ENCODE assay signal across 9 cellular contexts in the genomic region with DNA sequence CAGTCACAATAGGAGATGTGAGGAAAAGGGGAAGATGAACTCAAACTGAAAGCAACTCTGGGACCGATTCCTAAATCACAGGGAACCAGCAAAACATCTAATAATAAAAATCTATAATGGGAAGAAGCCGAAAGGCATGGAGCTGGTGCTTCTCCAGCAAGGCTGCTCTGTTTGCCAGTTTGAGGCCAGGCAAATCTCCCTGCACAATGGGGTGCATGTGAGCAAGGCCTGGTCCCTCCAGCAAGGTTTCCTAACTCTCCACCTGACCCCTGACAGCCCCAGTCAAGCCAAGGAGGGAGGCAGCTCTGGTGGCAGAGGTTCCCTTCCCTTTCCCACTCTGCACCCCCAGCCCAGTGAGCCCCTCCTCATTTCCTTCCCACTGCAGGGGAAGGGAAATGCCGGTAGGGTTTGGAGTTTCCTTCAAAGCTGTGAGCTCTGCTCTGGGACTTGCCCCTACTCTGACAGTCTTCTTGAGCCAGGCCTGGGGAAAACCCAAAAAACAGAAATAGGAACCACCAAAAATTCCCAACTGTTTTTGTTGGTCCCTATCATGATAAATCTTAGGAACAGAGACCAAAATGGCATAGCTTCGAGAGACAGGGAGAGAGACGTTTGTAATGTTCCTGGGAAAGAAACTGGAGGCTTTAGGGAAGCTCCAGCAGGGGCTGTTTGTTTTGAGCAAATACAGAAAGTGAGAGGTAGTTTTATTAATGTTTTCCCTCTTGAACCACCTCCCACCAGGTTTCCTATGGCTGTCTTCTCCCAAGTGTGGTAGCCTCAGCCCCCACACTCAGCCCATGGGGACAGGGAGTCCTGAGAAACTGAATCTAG. TPM values are rescaled to one million over a fixed set of nuclear protein-coding genes. Genes with fewer than 3 reads are reported as not detected.
DNase-seq lines count a peak whose midpoint lies in the region; ATAC-seq, FAIRE-seq and TF ChIP-seq lines count a peak whose summit lies in the region.
"Had no signal": no experiment of that assay in that cellular context is flagged by ENCODE, and none has a peak within 500 bp of the region (broad histone marks: within the 10 kb centered on the region; RNA-seq: fewer than 3 reads in every experiment).

No MANE protein-coding gene starts in this region.

- H3K27me3 ChIP-seq in sigmoid colon = no peaks in the 10 kb centered on the region

- DNase-seq in GM12891 (ENCODE audit: insufficient read length, low spot score) (no peak), WTC11 (ENCODE audit: low spot score) (no peak), head of caudate nucleus (peak in 25 of 42 donors; percentile 15 to 59 (median 29)), sigmoid colon (peak; percentile 61), LoVo (ENCODE audit: low spot score) (no peak), dedifferentiated amniotic fluid mesenchymal stem cell (ENCODE audit: extremely low spot score) (no peak)
- DNase-seq: activated CD8-positive, alpha-beta memory T cell treated with anti-CD3 and anti-CD28 coated beads, Interleukin-2, amount 50 U/mL, for 4 hours had no signal

- H3K4me3 Mint-ChIP-seq in WTC11 = no peak overlapping the region

- no peak for TF ChIP-seq EP300 in sigmoid colon (IDR thresholded peaks at IDR 0.05)

- H3K9me3 ChIP-seq in sigmoid colon = no peaks in the 10 kb centered on the region

- H3K36me3 ChIP-seq in sigmoid colon = no peaks in the 10 kb centered on the region

- no peaks in the 10 kb centered on the region for H3K9me3 Mint-ChIP-seq in WTC11

- peak overlapping the region; percentile 87 to 93 (median 92) for H3K27ac ChIP-seq in sigmoid colon

- no peak for ATAC-seq in WTC11
- ATAC-seq in HG03457 (IDR thresholded peaks at IDR 0.05; ENCODE audit: unreplicated experiment) = no peak
- ATAC-seq in GM19467 (IDR thresholded peaks at IDR 0.05; ENCODE audit: unreplicated experiment) = no peak

- no peak for TF ChIP-seq CTCF in WTC11 (IDR thresholded peaks at IDR 0.05)
- TF ChIP-seq CTCF in sigmoid colon (IDR thresholded peaks at IDR 0.05) = no peak

- peaks cover 0 to 59% (median 51%) of the 10 kb centered on the region in 4 donors for H3K4me1 ChIP-seq in sigmoid colon

- intact Hi-C loops in head of caudate nucleus (cut with DNase I) = no loop called here
- intact Hi-C loops in sigmoid colon (cut with DNase I) = loop anchor here (1.0 to 2.0 kb wide), 2 partner anchors 28 to 35 kb away; a partner anchor contains a TSS

- POLR2A ChIA-PET in WTC11 (lab: Charles Lee) = interaction anchor here (0.8 to 1.3 kb wide), 4 partner anchors 10 to 69 kb away, joined by 3 to 4 read pairs (median 4); no protein-coding TSS in a partner anchor

- TF ChIP-seq POLR2A in GM12891 (IDR thresholded peaks at IDR 0.05; ENCODE audit: low read depth, low read length) (no peak), sigmoid colon (IDR thresholded peaks at IDR 0.05) (no peak)

- H3K36me3 Mint-ChIP-seq in WTC11 = no peaks in the 10 kb centered on the region

- no peaks in the 10 kb centered on the region for H3K27me3 Mint-ChIP-seq in WTC11 (ENCODE audit: low read depth)

- FAIRE-seq in GM12891 (lab: Jason Lieb, UNC) = no peak

- CTCF ChIA-PET in WTC11 (lab: Charles Lee) = interaction anchor here (0.8 to 4.3 kb wide), 10 partner anchors 9 to 92 kb away, joined by 3 to 29 read pairs (median 8); a partner anchor contains a TSS

- 61 to 81% methylated on average over 5 of the region's 5 CpGs for WGBS in sigmoid colon, 2 donors

- peaks cover 30% of the 10 kb centered on the region for H3K4me1 Mint-ChIP-seq in WTC11

- H3K4me3 ChIP-seq in sigmoid colon = peak overlapping the region in 1 of 4 donors; percentile 3

- peak overlapping the region; percentile 97 for H3K27ac Mint-ChIP-seq in WTC11

TF ChIP-seq in GM12891, 5 proteins besides CTCF, POLR2A, EP300 and RAD21:
- TF ChIP-seq PAX5 (IDR thresholded peaks at IDR 0.05; ENCODE audit: insufficient read depth, low read length, severe bottlenecking) = no peak
- TF ChIP-seq SPI1 (IDR thresholded peaks at IDR 0.05; ENCODE audit: low read depth, low read length) = 0 out of 2 replicates have a peak, but pooled peaks have one; percentile 9
- TF ChIP-seq POLR2AphosphoS5 (IDR thresholded peaks at IDR 0.05; ENCODE audit: low read depth, low read length) = no peak

TF ChIP-seq in WTC11, 78 proteins besides CTCF, POLR2A, EP300 and RAD21 (continues in another document):
- TF ChIP-seq NFYB (CRISPR knock-in tag; conservative IDR thresholded peaks at IDR 0.05; ENCODE audit: low read depth) = no peak
- no peak for TF ChIP-seq CREM (CRISPR knock-in tag; IDR thresholded peaks at IDR 0.05)
- TF ChIP-seq ZNF263 (CRISPR knock-in tag; IDR thresholded peaks at IDR 0.05; ENCODE audit: low read depth) = no peak
- TF ChIP-seq, protein P1, sequence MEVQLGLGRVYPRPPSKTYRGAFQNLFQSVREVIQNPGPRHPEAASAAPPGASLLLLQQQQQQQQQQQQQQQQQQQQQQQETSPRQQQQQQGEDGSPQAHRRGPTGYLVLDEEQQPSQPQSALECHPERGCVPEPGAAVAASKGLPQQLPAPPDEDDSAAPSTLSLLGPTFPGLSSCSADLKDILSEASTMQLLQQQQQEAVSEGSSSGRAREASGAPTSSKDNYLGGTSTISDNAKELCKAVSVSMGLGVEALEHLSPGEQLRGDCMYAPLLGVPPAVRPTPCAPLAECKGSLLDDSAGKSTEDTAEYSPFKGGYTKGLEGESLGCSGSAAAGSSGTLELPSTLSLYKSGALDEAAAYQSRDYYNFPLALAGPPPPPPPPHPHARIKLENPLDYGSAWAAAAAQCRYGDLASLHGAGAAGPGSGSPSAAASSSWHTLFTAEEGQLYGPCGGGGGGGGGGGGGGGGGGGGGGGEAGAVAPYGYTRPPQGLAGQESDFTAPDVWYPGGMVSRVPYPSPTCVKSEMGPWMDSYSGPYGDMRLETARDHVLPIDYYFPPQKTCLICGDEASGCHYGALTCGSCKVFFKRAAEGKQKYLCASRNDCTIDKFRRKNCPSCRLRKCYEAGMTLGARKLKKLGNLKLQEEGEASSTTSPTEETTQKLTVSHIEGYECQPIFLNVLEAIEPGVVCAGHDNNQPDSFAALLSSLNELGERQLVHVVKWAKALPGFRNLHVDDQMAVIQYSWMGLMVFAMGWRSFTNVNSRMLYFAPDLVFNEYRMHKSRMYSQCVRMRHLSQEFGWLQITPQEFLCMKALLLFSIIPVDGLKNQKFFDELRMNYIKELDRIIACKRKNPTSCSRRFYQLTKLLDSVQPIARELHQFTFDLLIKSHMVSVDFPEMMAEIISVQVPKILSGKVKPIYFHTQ (CRISPR knock-in tag; IDR thresholded peaks at IDR 0.05) = no peak
- TF ChIP-seq, protein P2, sequence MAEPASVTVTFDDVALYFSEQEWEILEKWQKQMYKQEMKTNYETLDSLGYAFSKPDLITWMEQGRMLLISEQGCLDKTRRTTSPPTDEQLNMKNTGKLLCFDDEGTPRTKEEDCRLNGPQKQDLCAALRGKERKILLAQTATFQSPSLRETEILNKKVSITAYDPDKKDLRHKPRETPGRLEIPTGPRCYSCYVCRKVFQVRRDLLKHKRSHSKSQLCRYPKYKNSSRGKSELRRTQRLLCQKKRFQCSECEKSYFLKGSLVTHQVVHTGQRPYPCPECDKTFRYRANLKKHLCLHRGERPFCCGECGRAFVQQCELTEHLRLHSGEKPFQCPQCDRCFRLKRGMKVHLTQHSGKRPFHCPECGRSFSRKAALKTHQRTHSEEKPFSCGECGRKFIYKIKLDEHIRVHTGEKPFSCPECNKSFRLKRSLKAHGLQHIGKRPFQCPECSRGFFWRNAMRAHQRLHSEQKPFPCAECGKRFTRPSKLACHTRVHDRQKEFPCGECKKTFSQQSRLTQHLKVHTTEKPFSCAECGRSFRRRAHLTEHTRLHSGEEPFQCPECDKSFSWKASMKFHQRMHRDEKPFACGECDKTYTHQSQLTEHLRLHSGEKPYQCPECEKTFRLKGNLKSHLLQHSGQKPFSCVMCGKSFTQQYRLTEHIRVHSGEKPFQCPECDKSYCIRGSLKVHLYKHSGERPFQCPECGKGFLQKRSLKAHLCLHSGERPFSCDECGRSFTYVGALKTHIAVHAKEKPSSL (CRISPR knock-in tag; conservative IDR thresholded peaks at IDR 0.05) = no peak
- no peak for TF ChIP-seq HMGA2 (CRISPR knock-in tag; IDR thresholded peaks at IDR 0.05)
- TF ChIP-seq TEAD1 (CRISPR knock-in tag; IDR thresholded peaks at IDR 0.05) = no peak
- TF ChIP-seq, protein P3, sequence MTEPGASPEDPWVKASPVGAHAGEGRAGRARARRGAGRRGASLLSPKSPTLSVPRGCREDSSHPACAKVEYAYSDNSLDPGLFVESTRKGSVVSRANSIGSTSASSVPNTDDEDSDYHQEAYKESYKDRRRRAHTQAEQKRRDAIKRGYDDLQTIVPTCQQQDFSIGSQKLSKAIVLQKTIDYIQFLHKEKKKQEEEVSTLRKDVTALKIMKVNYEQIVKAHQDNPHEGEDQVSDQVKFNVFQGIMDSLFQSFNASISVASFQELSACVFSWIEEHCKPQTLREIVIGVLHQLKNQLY (CRISPR knock-in tag; IDR thresholded peaks at IDR 0.05) = no peak

RNA-seq across cellular contexts. Expression of a gene that starts 34.6 kb away (rescaled TPM):
- polyA plus RNA-seq in GM12891 (2012; ENCODE audit: low read depth, missing spikeins) = 40.1 TPM
- total RNA-seq in WTC11 (2021) = 15.2 to 19.3 TPM (median 15.6 TPM) in 3 replicates
- 10 to 100 TPM in 2 of 4 donors, 1 to 10 TPM in 2; 9.4 to 12.2 (median 11.0) TPM for total RNA-seq in sigmoid colon
- 10 to 100 TPM in 1 of 3 donors, 1 to 10 TPM in 2; 1.8 to 10.8 (median 2.4) TPM for polyA plus RNA-seq in sigmoid colon

RNA-seq across cellular contexts. Expression of a gene that starts 49.2 kb away (rescaled TPM):
- 6.6 TPM for polyA plus RNA-seq in GM12891 (2012; ENCODE audit: low read depth, missing spikeins)
- 38.0 to 46.0 TPM (median 40.5 TPM) in 3 replicates for total RNA-seq in WTC11 (2021)
- total RNA-seq in sigmoid colon = 10 to 100 TPM; 13.3 to 27.5 (median 21.0) TPM
- polyA plus RNA-seq in sigmoid colon = 10 to 100 TPM in 1 of 3 donors, 1 to 10 TPM in 2; 1.4 to 11.3 (median 3.6) TPM

Comparison
In these comparisons a context has a peak if more than half of its experiments do, and no peak if none do; other contexts are left out.
1. DNase-seq: peak in head of caudate nucleus (25 of 42) and sigmoid colon (single experiment); none in GM12891 (single experiment), WTC11 (single experiment), LoVo (single experiment) and dedifferentiated amniotic fluid mesenchymal stem cell (single experiment).